1 cellular context compared by ENCODE assay signal in the genomic region with DNA sequence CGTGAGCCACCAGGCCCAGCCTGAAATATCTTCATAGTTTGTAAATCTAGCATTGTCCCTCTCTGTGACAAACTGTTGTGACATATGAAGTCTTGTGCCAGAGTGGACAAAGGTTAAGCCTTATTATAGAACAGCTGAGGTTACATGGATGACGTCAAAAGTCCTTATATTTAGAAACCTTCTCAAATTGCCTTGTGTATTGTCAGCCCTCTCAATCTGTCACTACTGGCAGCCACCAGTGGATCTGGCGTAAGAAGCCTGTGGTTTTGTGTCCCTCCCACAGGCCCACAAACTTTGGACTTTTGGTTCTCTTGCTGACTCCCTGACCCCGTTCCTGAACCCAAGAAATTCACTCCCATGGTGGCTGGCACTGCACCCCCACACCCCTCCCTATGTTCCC.
TF ChIP-seq lines count a peak whose summit lies in the region.

No MANE protein-coding gene starts in this region.

TF ChIP-seq in IMR-90, 13 proteins besides CTCF, POLR2A, EP300 and RAD21 (continued from another document):
- TF ChIP-seq, protein P1, sequence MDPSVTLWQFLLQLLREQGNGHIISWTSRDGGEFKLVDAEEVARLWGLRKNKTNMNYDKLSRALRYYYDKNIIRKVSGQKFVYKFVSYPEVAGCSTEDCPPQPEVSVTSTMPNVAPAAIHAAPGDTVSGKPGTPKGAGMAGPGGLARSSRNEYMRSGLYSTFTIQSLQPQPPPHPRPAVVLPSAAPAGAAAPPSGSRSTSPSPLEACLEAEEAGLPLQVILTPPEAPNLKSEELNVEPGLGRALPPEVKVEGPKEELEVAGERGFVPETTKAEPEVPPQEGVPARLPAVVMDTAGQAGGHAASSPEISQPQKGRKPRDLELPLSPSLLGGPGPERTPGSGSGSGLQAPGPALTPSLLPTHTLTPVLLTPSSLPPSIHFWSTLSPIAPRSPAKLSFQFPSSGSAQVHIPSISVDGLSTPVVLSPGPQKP (IDR thresholded peaks at IDR 0.05; ENCODE audit: borderline replicate concordance, low read depth, low read length), result no peak
- TF ChIP-seq MXI1 (IDR thresholded peaks at IDR 0.05; ENCODE audit: borderline replicate concordance, low read depth, low read length) (no peak), BHLHE40 (IDR thresholded peaks at IDR 0.05; ENCODE audit: low read depth, low read length) (no peak), RCOR1 (IDR thresholded peaks at IDR 0.05; ENCODE audit: insufficient replicate concordance, low read length) (no peak)
- TF ChIP-seq, protein P2, sequence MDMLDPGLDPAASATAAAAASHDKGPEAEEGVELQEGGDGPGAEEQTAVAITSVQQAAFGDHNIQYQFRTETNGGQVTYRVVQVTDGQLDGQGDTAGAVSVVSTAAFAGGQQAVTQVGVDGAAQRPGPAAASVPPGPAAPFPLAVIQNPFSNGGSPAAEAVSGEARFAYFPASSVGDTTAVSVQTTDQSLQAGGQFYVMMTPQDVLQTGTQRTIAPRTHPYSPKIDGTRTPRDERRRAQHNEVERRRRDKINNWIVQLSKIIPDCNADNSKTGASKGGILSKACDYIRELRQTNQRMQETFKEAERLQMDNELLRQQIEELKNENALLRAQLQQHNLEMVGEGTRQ (IDR thresholded peaks at IDR 0.05; ENCODE audit: low read depth, low read length), result no peak
